ENCODE assay signal across 8 cellular contexts in genomic region chr19:57389730-57390598, GRCh38. TPM values are rescaled to one million over a fixed set of nuclear protein-coding genes. Genes with fewer than 3 reads are reported as not detected.
DNase-seq lines count a peak whose midpoint lies in the region; ATAC-seq and TF ChIP-seq lines count a peak whose summit lies in the region.

TSS of gene ZNF548 (plus strand) at chr19:57389854. CDS start at chr19:57390100, 246 bp downstream.

- peak; percentile 98 for ATAC-seq in HG02642 (IDR thresholded peaks at IDR 0.05; ENCODE audit: poor library complexity, unreplicated experiment)
- peak; percentile 99 for ATAC-seq in activated naive CD8-positive, alpha-beta T cell treated with anti-CD3 and anti-CD28 coated beads, Interleukin-2, amount 10 ng/mL, durations not matched to agents 7 days and 5 days (ENCODE audit: low read depth)

- H3K9me3 Mint-ChIP-seq in activated naive CD8-positive, alpha-beta T cell treated with anti-CD3 and anti-CD28 coated beads, Interleukin-2, amount 10 ng/mL, durations not matched to agents 7 days and 5 days, result peaks cover 24% of the 10 kb centered on the region

- H3K27ac ChIP-seq in SU-DHL-6 (ENCODE audit: low read depth, low read length) (peak within 1 kb of the TSS; percentile 53), ovary (peak within 1 kb of the TSS; percentile 83 to 95), thyroid gland (peak within 1 kb of the TSS; percentile 82 to 94 (median 90))

- 1% methylated on average over 41 to 50 of the region's 50 CpGs for WGBS in ovary, 3 donors
- WGBS in thyroid gland, 2 donors, result 0 to 1% methylated on average over 31 to 34 of the region's 50 CpGs

- H3K27me3 ChIP-seq in SU-DHL-6 (ENCODE audit: low read length) (no peaks in the 10 kb centered on the region), ovary (no peaks in the 10 kb centered on the region), thyroid gland (no peaks in the 10 kb centered on the region)

- H3K9me2 ChIP-seq in SU-DHL-6 (replicated peaks; ENCODE audit: insufficient read depth, low read length), result no peaks in the 10 kb centered on the region

- intact Hi-C loops in head of caudate nucleus (cut with DNase I), result no loop called here
- intact Hi-C loops in ovary (cut with DNase I), result no loop called here
- intact Hi-C loops in thyroid gland (cut with DNase I), result no loop called here

- peak within 1 kb of the TSS; percentile 95 for H2AFZ ChIP-seq in SU-DHL-6 (ENCODE audit: low read depth, low read length, severe bottlenecking)

- TF ChIP-seq CTCF in GM12865 (IDR thresholded peaks at IDR 0.05; ENCODE audit: insufficient read depth, low read depth, low read length, missing control alignments) (peak; percentile 26), SU-DHL-6 (IDR thresholded peaks at IDR 0.05; ENCODE audit: insufficient read depth, low read length, poor library complexity, severe bottlenecking) (no peak), ovary (IDR thresholded peaks at IDR 0.05) (peak in 2 of 3 donors; percentile 54 to 64), thyroid gland (IDR thresholded peaks at IDR 0.05) (peak in 4 of 6 experiments; percentile 22 to 48 (median 37))

- H4K20me1 ChIP-seq in SU-DHL-6 (ENCODE audit: low read depth, low read length), result no peaks in the 10 kb centered on the region

- peak within 1 kb of the TSS; percentile 92 for H3K27ac Mint-ChIP-seq in activated naive CD8-positive, alpha-beta T cell treated with anti-CD3 and anti-CD28 coated beads, Interleukin-2, amount 10 ng/mL, durations not matched to agents 7 days and 5 days

- POLR2A ChIA-PET in activated naive CD8-positive, alpha-beta T cell treated with anti-CD3 and anti-CD28 coated beads, Interleukin-2, amount 10 ng/mL, durations not matched to agents 7 days and 5 days (lab: Charles Lee), result interaction anchor here (0.6 to 2.0 kb wide), 11 partner anchors 8 to 432 kb away, joined by 3 to 9 read pairs (median 4); partner anchors contain the start of genes TRAPPC2B, ZNF17, ZNF304 and ZNF547

- H3K4me1 ChIP-seq in ovary (ENCODE audit: insufficient read depth) (peaks cover 5% of the 10 kb centered on the region), thyroid gland (peaks cover 10 to 17% of the 10 kb centered on the region in 2 donors)

- H3K4me3 Mint-ChIP-seq in activated naive CD8-positive, alpha-beta T cell treated with anti-CD3 and anti-CD28 coated beads, Interleukin-2, amount 10 ng/mL, durations not matched to agents 7 days and 5 days, result peak within 1 kb of the TSS; percentile 94

- peaks cover 32% of the 10 kb centered on the region for H3K4me1 Mint-ChIP-seq in activated naive CD8-positive, alpha-beta T cell treated with anti-CD3 and anti-CD28 coated beads, Interleukin-2, amount 10 ng/mL, durations not matched to agents 7 days and 5 days

- no peaks in the 10 kb centered on the region for H3K27me3 Mint-ChIP-seq in activated naive CD8-positive, alpha-beta T cell treated with anti-CD3 and anti-CD28 coated beads, Interleukin-2, amount 10 ng/mL, durations not matched to agents 7 days and 5 days

- peak; percentile 98 for DNase-seq in GM12865 (ENCODE audit: low read depth)
- DNase-seq in NCI-H128 (lab: John Stamatoyannopoulos, UW; ENCODE audit: unreplicated experiment), result peak; percentile 91
- peak; percentile 93 for DNase-seq in activated naive CD8-positive, alpha-beta T cell treated with anti-CD3 and anti-CD28 coated beads, Interleukin-2, amount 10 ng/mL, durations not matched to agents 7 days and 5 days
- DNase-seq in head of caudate nucleus, result peak; percentile 94 to 99 (median 98)
- peak; percentile 93 to 97 (median 96) for DNase-seq in ovary
- peak; percentile 97 to 98 for DNase-seq in thyroid gland

- H3K4me3 ChIP-seq in GM12865 (ENCODE audit: low read depth, low read length) (peak within 1 kb of the TSS; percentile 90), SU-DHL-6 (ENCODE audit: insufficient read depth, low read length, poor library complexity, severe bottlenecking) (peak within 1 kb of the TSS; percentile 72), ovary (peak within 1 kb of the TSS; percentile 49), thyroid gland (replicated peaks in 1 of 3) (peak within 1 kb of the TSS; percentile 23 to 72 (median 61))

- no peaks in the 10 kb centered on the region for H3K9me3 ChIP-seq in SU-DHL-6 (ENCODE audit: insufficient read depth, low read length)
- H3K9me3 ChIP-seq in ovary, result peaks cover 3 to 15% of the 10 kb centered on the region in 2 donors
- no peaks in the 10 kb centered on the region for H3K9me3 ChIP-seq in thyroid gland

- H3K36me3 Mint-ChIP-seq in activated naive CD8-positive, alpha-beta T cell treated with anti-CD3 and anti-CD28 coated beads, Interleukin-2, amount 10 ng/mL, durations not matched to agents 7 days and 5 days, result peaks cover 44% of the 10 kb centered on the region

- peak within 1 kb of the TSS; percentile 78 for H3K9ac ChIP-seq in SU-DHL-6 (ENCODE audit: low read length)

- no peaks in the 10 kb centered on the region for H3F3A ChIP-seq in SU-DHL-6 (ENCODE audit: insufficient read depth)

- peak; percentile 66 for TF ChIP-seq POLR2A in ovary (IDR thresholded peaks at IDR 0.05)
- TF ChIP-seq POLR2A in thyroid gland (IDR thresholded peaks at IDR 0.05), result peak in 1 of 2 donors; percentile 74

- TF ChIP-seq EP300 in ovary (IDR thresholded peaks at IDR 0.05), result peak; percentile 38

- peaks cover 45% of the 10 kb centered on the region for H3K79me2 ChIP-seq in SU-DHL-6 (ENCODE audit: insufficient read depth, low read length)

- H3K36me3 ChIP-seq in SU-DHL-6 (ENCODE audit: low read length), result no peaks in the 10 kb centered on the region; the same call in 1 of the 2 replicates
- no peaks in the 10 kb centered on the region for H3K36me3 ChIP-seq in ovary
- no peaks in the 10 kb centered on the region for H3K36me3 ChIP-seq in thyroid gland

- H3K4me2 ChIP-seq in SU-DHL-6 (ENCODE audit: low read depth, low read length, poor library complexity, severe bottlenecking), result peak within 1 kb of the TSS; percentile 87

RNA-seq across cellular contexts. Expression of gene ZNF548, which starts in this region (rescaled TPM):
- 10 to 100 TPM; 50.2 to 55.0 TPM for total RNA-seq in activated naive CD8-positive, alpha-beta T cell treated with anti-CD3 and anti-CD28 coated beads, Interleukin-2, amount 10 ng/mL, durations not matched to agents 7 days and 5 days
- total RNA-seq in ovary (10 to 100 TPM; 14.5 to 28.2 (median 24.4) TPM), thyroid gland (10 to 100 TPM; 22.3 to 31.0 (median 28.1) TPM)
- 10 to 100 TPM; 13.4 to 13.7 TPM for polyA plus RNA-seq in ovary

Comparison
In these comparisons a context has a peak if more than half of its experiments do, and no peak if none do; other contexts are left out.
1. Peak in every context shown above with its lines: DNase-seq, ATAC-seq, H3K4me3 ChIP-seq and H3K27ac ChIP-seq.